Comparison of ENCODE assay signal across 25 cellular contexts in the genomic region with DNA sequence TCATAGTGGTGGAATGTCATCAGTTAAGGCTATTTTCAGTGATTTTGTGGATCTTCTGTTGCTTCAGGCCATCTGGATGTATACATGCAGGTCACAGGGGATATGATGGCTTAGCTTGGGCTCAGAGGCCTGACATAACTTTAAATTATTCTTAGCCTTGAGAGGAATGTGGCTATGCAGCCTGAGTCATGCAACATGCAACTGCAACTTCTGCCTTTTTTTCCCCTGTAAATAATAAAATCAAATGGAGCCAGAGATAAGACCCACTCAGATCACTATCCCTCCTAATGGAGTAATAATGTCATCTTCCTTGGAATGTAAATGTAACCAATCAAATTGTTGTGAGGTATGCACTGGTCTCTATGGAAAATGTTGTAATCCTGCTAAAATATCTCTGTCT. TPM values are rescaled to one million over a fixed set of nuclear protein-coding genes. Genes with fewer than 3 reads are reported as not detected.
DNase-seq lines count a peak whose midpoint lies in the region; ATAC-seq and TF ChIP-seq lines count a peak whose summit lies in the region.
"Had no signal": no experiment of that assay in that cellular context is flagged by ENCODE, and none has a peak within 500 bp of the region (broad histone marks: within the 10 kb centered on the region; RNA-seq: fewer than 3 reads in every experiment).

No MANE protein-coding gene starts in this region.

- 0 out of 2 replicates have a peak, but pooled peaks cover 6% of the 10 kb centered on the region for H3K9me3 ChIP-seq in PC-3 (ENCODE audit: low read length)
- H3K9me3 ChIP-seq: neutrophil, testis had no signal

- no peaks in the 10 kb centered on the region for H3K36me3 ChIP-seq in PC-3 (ENCODE audit: low read depth, low read length)
- H3K36me3 ChIP-seq: neutrophil had no signal

- H3K4me1 ChIP-seq in PC-3 (ENCODE audit: insufficient read depth, low read length): no peaks in the 10 kb centered on the region
- H3K4me1 ChIP-seq: testis had no signal

- intact Hi-C loops in PC-3 (cut with micrococcal nuclease): no loop called here

- H2AFZ ChIP-seq in PC-3 (ENCODE audit: low read length): no peak overlapping the region
- H2AFZ ChIP-seq: GM23338 had no signal

- no peak for TF ChIP-seq CTCF in PC-3 (conservative IDR thresholded peaks at IDR 0.05; ENCODE audit: low read depth, low read length)

- CTCF ChIA-PET in PC-3 (lab: Charles Lee): no interaction called here

- peak; percentile 89 for DNase-seq in EH (ENCODE audit: low read depth)
- DNase-seq in PC-3: peak; percentile 28
- peak; percentile 27 for DNase-seq in dedifferentiated amniotic fluid mesenchymal stem cell (ENCODE audit: extremely low spot score)
- DNase-seq in non-pigmented ciliary epithelial cell (ENCODE audit: low read depth): peak; percentile 36
- no peak for DNase-seq in Ammon's horn (ENCODE audit: low spot score)
- DNase-seq in activated naive CD4-positive, alpha-beta T cell treated with anti-CD3 and anti-CD28 coated beads, Interleukin-2, amount 50 U/mL, for 16 hours: no peak
- no peak for DNase-seq in COLO829 (ENCODE audit: low spot score)
- no peak for DNase-seq in SHP77 (lab: John Stamatoyannopoulos, UW)
- DNase-seq: activated CD4-positive, CD25-positive, alpha-beta regulatory T cell; activated naive CD8-positive, alpha-beta T cell treated with anti-CD3 and anti-CD28 coated beads for 36 hours; activated T-cell treated with anti-CD3 and anti-CD28 coated beads, Interleukin-2, amount 50 U/mL, for 72 hours; AML-193; head of caudate nucleus; left ventricle myocardium superior; NCI-H1105; NCI-H2081; NCI-H524 treated with DMSO at 0.1 percent for 48 hours; testis had no signal

- no peaks in the 10 kb centered on the region for H3K79me2 ChIP-seq in PC-3 (ENCODE audit: low read length)

- no peak overlapping the region for H3K9ac ChIP-seq in PC-3 (ENCODE audit: low read length)
- H3K9ac ChIP-seq: KMS-11 had no signal

- no TSS peak for BruUV-seq in PC-3 (replicated peaks; lab: Mats Ljungman, UMichigan)

- no peaks in the 10 kb centered on the region for H3K27me3 ChIP-seq in PC-3 (ENCODE audit: low read length)
- H3K27me3 ChIP-seq: neutrophil, testis had no signal

- no peak overlapping the region for H3K4me2 ChIP-seq in PC-3 (ENCODE audit: low read length)
- H3K4me2 ChIP-seq: GM23338, KMS-11 had no signal

- H3F3A ChIP-seq in PC-3 (ENCODE audit: low read length, unreplicated experiment): no peaks in the 10 kb centered on the region

- H3K27ac ChIP-seq in PC-3 (ENCODE audit: low read length): no peak overlapping the region
- H3K27ac ChIP-seq: KMS-11, neutrophil, testis had no signal

- H3K4me3 ChIP-seq in PC-3 (ENCODE audit: low read length): no peak overlapping the region
- H3K4me3 ChIP-seq: GM23338, testis had no signal

- POLR2A ChIA-PET in PC-3 (lab: Charles Lee; ENCODE audit: unreplicated experiment): no interaction called here

- H4K20me1 ChIP-seq in PC-3 (ENCODE audit: low read length): no peaks in the 10 kb centered on the region

- ATAC-seq in PC-3: no peak
- ATAC-seq: activated T-cell treated with anti-CD3 and anti-CD28 coated beads, Interleukin-2, amount 50 U/mL, for 72 hours; GM23338; left ventricle myocardium superior had no signal

- H3K9me2 ChIP-seq in PC-3 (replicated peaks; ENCODE audit: low read length): no peaks in the 10 kb centered on the region

RNA-seq across cellular contexts. Expression of a gene that starts 54.8 kb away (rescaled TPM):
- total RNA-seq in PC-3 (2014; rRNA removed): 0.58 and 0.87 TPM in 2 replicates
- total RNA-seq: activated naive CD8-positive, alpha-beta T cell treated with anti-CD3 and anti-CD28 coated beads for 36 hours; activated T-cell treated with anti-CD3 and anti-CD28 coated beads, Interleukin-2, amount 50 U/mL, for 72 hours; bronchial epithelial cell; dermis microvascular lymphatic vessel endothelial cell; left ventricle myocardium superior; mucosa of gallbladder; SK-MEL-5 had no signal

Comparison
In these comparisons a context has a peak if more than half of its experiments do, and no peak if none do; other contexts are left out.
1. DNase-seq: peak in EH (single experiment), PC-3 (single experiment), dedifferentiated amniotic fluid mesenchymal stem cell (single experiment) and non-pigmented ciliary epithelial cell (single experiment); none in Ammon's horn (single experiment), activated naive CD4-positive, alpha-beta T cell treated with anti-CD3 and anti-CD28 coated beads, Interleukin-2, amount 50 U/mL, for 16 hours (single experiment), COLO829 (single experiment) and SHP77 (0 of 2).